Comparison of ENCODE assay signal across 11 cellular contexts in the genomic region with DNA sequence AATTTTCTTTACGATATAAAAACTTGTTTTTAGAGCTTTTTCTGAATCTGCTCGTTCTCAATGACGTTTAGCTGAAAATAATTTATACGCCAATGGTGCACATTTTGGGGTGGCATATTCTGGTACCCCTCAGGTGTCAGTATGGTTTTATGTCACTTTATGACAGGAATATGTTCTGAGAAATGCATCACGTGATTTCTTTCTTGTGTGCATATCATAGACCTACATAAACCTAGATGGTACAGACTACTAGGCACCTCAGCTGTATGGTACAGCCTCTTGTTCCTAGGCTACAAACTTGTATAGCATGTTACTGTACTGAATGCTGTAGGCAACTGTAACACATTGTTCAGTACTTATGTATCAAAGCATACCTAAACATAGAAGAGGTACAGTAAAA.
"Had no signal": no experiment of that assay in that cellular context is flagged by ENCODE, and none has a peak within 500 bp of the region (broad histone marks: within the 10 kb centered on the region; RNA-seq: fewer than 3 reads in every experiment).

No MANE protein-coding gene starts in this region.

- FAIRE-seq: H1, H54 had no signal

- H3K9me3 ChIP-seq: HAP-1 had no signal

- DNase-seq: GM23248, GOT3, H7, H9, HCEC 1CT, HFFc6 had no signal

- H3K4me1 ChIP-seq: HAP-1 had no signal

- H3K4me3 ChIP-seq: GM23248, GM23338, HAP-1 had no signal

- ATAC-seq: GM23338, HCT116 had no signal

- H3K27ac ChIP-seq: GM23248 had no signal

- H3K36me3 ChIP-seq: HAP-1 had no signal

- H3K9ac ChIP-seq: GM23248 had no signal

- H2AFZ ChIP-seq: GM23248, GM23338 had no signal

- H3K4me2 ChIP-seq: GM23338 had no signal
